3 cellular contexts compared by ENCODE assay signal in the genomic region with DNA sequence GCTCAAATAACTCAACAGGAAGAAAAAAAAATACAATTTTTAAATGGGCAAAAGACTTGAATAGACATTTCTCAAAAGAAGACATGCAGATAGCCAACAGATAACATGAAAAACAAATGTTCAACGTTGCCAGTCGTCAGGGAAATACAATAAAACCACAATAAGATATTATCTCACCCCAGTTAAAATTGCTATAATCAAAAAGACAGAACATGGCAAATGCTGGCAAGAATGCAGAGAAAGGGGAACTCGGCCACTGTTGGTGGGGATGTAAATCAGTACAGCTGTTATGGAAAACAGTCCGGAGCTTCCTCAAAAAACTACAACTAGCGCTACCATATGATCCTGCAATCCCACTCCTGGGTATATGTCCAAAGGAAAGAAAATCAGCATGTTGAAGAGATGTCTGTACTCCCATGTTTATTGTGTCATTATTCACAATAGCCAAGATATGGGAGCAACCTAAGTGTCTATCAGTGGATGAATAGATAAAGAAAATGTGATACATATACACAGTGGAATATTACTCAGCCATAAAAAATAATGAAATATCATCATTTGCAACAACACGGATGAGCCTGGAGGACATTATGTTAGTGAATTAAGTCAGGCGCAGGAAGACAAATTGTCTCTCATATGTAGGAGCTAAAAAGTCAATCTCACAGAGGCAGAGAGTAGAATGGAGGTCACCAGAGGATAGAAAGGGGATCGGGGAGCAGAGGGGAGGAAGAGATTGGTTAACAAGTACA.
A peak's percentile ranks its signal among the peaks of the same experiment; 100 is the strongest.
TF ChIP-seq lines count a peak whose summit lies in the region.

No MANE protein-coding gene starts in this region.

TF ChIP-seq in SK-N-SH, 30 proteins besides CTCF, POLR2A, EP300 and RAD21:
- TF ChIP-seq TCF12 (IDR thresholded peaks at IDR 0.05) (peak; percentile 63), POLR2AphosphoS5 (IDR thresholded peaks at IDR 0.05; ENCODE audit: low read depth, low read length) (no peak), NFIC (IDR thresholded peaks at IDR 0.05; ENCODE audit: borderline replicate concordance) (peak; percentile 12; the same call in 1 of the 2 replicates)
- TF ChIP-seq, protein P1, sequence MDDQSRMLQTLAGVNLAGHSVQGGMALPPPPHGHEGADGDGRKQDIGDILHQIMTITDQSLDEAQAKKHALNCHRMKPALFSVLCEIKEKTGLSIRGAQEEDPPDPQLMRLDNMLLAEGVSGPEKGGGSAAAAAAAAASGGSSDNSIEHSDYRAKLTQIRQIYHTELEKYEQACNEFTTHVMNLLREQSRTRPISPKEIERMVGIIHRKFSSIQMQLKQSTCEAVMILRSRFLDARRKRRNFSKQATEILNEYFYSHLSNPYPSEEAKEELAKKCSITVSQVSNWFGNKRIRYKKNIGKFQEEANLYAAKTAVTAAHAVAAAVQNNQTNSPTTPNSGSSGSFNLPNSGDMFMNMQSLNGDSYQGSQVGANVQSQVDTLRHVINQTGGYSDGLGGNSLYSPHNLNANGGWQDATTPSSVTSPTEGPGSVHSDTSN (IDR thresholded peaks at IDR 0.05) = peak; percentile 27; the same call in 1 of the 2 replicates
- TF ChIP-seq, protein P2, sequence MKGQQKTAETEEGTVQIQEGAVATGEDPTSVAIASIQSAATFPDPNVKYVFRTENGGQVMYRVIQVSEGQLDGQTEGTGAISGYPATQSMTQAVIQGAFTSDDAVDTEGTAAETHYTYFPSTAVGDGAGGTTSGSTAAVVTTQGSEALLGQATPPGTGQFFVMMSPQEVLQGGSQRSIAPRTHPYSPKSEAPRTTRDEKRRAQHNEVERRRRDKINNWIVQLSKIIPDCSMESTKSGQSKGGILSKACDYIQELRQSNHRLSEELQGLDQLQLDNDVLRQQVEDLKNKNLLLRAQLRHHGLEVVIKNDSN (IDR thresholded peaks at IDR 0.05; ENCODE audit: borderline replicate concordance, low read depth) = no peak

TF ChIP-seq in SK-N-SH treated with all-trans-retinoic acid at 6 μM for 48 hours, 23 proteins besides CTCF, POLR2A, EP300 and RAD21:
- no peak for TF ChIP-seq ZFP3 (CRISPR knock-in tag; IDR thresholded peaks at IDR 0.05)
- TF ChIP-seq, protein P3, sequence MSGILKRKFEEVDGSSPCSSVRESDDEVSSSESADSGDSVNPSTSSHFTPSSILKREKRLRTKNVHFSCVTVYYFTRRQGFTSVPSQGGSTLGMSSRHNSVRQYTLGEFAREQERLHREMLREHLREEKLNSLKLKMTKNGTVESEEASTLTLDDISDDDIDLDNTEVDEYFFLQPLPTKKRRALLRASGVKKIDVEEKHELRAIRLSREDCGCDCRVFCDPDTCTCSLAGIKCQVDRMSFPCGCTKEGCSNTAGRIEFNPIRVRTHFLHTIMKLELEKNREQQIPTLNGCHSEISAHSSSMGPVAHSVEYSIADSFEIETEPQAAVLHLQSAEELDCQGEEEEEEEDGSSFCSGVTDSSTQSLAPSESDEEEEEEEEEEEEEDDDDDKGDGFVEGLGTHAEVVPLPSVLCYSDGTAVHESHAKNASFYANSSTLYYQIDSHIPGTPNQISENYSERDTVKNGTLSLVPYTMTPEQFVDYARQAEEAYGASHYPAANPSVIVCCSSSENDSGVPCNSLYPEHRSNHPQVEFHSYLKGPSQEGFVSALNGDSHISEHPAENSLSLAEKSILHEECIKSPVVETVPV (CRISPR knock-in tag; IDR thresholded peaks at IDR 0.05) = no peak
- no peak for TF ChIP-seq GLIS3 (CRISPR knock-in tag; IDR thresholded peaks at IDR 0.05)
- TF ChIP-seq, protein P4, sequence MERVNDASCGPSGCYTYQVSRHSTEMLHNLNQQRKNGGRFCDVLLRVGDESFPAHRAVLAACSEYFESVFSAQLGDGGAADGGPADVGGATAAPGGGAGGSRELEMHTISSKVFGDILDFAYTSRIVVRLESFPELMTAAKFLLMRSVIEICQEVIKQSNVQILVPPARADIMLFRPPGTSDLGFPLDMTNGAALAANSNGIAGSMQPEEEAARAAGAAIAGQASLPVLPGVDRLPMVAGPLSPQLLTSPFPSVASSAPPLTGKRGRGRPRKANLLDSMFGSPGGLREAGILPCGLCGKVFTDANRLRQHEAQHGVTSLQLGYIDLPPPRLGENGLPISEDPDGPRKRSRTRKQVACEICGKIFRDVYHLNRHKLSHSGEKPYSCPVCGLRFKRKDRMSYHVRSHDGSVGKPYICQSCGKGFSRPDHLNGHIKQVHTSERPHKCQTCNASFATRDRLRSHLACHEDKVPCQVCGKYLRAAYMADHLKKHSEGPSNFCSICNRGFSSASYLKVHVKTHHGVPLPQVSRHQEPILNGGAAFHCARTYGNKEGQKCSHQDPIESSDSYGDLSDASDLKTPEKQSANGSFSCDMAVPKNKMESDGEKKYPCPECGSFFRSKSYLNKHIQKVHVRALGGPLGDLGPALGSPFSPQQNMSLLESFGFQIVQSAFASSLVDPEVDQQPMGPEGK (CRISPR knock-in tag; IDR thresholded peaks at IDR 0.05; ENCODE audit: borderline replicate concordance) = no peak
- TF ChIP-seq CSDC2 (CRISPR knock-in tag; IDR thresholded peaks at IDR 0.05) = no peak
- no peak for TF ChIP-seq ESRRG (CRISPR knock-in tag; IDR thresholded peaks at IDR 0.05)
- TF ChIP-seq ZC3H10 (CRISPR knock-in tag; IDR thresholded peaks at IDR 0.05) = no peak
- no peak for TF ChIP-seq RARB (CRISPR knock-in tag; IDR thresholded peaks at IDR 0.05)
- no peak for TF ChIP-seq ARNTL (CRISPR knock-in tag; IDR thresholded peaks at IDR 0.05; ENCODE audit: borderline replicate concordance, low read depth)
- TF ChIP-seq, protein P5, sequence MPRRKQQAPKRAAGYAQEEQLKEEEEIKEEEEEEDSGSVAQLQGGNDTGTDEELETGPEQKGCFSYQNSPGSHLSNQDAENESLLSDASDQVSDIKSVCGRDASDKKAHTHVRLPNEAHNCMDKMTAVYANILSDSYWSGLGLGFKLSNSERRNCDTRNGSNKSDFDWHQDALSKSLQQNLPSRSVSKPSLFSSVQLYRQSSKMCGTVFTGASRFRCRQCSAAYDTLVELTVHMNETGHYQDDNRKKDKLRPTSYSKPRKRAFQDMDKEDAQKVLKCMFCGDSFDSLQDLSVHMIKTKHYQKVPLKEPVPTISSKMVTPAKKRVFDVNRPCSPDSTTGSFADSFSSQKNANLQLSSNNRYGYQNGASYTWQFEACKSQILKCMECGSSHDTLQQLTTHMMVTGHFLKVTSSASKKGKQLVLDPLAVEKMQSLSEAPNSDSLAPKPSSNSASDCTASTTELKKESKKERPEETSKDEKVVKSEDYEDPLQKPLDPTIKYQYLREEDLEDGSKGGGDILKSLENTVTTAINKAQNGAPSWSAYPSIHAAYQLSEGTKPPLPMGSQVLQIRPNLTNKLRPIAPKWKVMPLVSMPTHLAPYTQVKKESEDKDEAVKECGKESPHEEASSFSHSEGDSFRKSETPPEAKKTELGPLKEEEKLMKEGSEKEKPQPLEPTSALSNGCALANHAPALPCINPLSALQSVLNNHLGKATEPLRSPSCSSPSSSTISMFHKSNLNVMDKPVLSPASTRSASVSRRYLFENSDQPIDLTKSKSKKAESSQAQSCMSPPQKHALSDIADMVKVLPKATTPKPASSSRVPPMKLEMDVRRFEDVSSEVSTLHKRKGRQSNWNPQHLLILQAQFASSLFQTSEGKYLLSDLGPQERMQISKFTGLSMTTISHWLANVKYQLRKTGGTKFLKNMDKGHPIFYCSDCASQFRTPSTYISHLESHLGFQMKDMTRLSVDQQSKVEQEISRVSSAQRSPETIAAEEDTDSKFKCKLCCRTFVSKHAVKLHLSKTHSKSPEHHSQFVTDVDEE (CRISPR knock-in tag; IDR thresholded peaks at IDR 0.05) = no peak
- no peak for TF ChIP-seq ZNF70 (CRISPR knock-in tag; IDR thresholded peaks at IDR 0.05)
TF ChIP-seq in SK-N-SH treated with all-trans-retinoic acid at 6 μM for 48 hours: peak in this region for 0.

TF ChIP-seq in HepG2, 621 proteins besides CTCF, POLR2A, EP300 and RAD21:
- no peak for TF ChIP-seq PHF20 (CRISPR knock-in tag; IDR thresholded peaks at IDR 0.05)
- no peak for TF ChIP-seq RFXAP (CRISPR knock-in tag; IDR thresholded peaks at IDR 0.05; ENCODE audit: borderline replicate concordance)
- TF ChIP-seq, protein P6, sequence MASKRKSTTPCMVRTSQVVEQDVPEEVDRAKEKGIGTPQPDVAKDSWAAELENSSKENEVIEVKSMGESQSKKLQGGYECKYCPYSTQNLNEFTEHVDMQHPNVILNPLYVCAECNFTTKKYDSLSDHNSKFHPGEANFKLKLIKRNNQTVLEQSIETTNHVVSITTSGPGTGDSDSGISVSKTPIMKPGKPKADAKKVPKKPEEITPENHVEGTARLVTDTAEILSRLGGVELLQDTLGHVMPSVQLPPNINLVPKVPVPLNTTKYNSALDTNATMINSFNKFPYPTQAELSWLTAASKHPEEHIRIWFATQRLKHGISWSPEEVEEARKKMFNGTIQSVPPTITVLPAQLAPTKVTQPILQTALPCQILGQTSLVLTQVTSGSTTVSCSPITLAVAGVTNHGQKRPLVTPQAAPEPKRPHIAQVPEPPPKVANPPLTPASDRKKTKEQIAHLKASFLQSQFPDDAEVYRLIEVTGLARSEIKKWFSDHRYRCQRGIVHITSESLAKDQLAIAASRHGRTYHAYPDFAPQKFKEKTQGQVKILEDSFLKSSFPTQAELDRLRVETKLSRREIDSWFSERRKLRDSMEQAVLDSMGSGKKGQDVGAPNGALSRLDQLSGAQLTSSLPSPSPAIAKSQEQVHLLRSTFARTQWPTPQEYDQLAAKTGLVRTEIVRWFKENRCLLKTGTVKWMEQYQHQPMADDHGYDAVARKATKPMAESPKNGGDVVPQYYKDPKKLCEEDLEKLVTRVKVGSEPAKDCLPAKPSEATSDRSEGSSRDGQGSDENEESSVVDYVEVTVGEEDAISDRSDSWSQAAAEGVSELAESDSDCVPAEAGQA (IDR thresholded peaks at IDR 0.05; ENCODE audit: low read depth) = no peak
- TF ChIP-seq, protein P6 (CRISPR knock-in tag; IDR thresholded peaks at IDR 0.05; ENCODE audit: borderline replicate concordance) = no peak
- TF ChIP-seq, protein P7, sequence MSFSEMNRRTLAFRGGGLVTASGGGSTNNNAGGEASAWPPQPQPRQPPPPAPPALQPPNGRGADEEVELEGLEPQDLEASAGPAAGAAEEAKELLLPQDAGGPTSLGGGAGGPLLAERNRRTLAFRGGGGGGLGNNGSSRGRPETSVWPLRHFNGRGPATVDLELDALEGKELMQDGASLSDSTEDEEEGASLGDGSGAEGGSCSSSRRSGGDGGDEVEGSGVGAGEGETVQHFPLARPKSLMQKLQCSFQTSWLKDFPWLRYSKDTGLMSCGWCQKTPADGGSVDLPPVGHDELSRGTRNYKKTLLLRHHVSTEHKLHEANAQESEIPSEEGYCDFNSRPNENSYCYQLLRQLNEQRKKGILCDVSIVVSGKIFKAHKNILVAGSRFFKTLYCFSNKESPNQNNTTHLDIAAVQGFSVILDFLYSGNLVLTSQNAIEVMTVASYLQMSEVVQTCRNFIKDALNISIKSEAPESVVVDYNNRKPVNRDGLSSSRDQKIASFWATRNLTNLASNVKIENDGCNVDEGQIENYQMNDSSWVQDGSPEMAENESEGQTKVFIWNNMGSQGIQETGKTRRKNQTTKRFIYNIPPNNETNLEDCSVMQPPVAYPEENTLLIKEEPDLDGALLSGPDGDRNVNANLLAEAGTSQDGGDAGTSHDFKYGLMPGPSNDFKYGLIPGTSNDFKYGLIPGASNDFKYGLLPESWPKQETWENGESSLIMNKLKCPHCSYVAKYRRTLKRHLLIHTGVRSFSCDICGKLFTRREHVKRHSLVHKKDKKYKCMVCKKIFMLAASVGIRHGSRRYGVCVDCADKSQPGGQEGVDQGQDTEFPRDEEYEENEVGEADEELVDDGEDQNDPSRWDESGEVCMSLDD (CRISPR knock-in tag; IDR thresholded peaks at IDR 0.05; ENCODE audit: borderline replicate concordance) = no peak
- no peak for TF ChIP-seq SRSF9 (IDR thresholded peaks at IDR 0.05; ENCODE audit: borderline replicate concordance, insufficient read depth, low read depth, low read length, poor library complexity, severe bottlenecking)
- no peak for TF ChIP-seq HNRNPH1 (optimal IDR thresholded peaks at IDR 0.05; ENCODE audit: low read depth, low read length)
- TF ChIP-seq ZNF430 (CRISPR knock-in tag; IDR thresholded peaks at IDR 0.05) = no peak
- no peak for TF ChIP-seq ZSCAN22 (CRISPR knock-in tag; IDR thresholded peaks at IDR 0.05)
- no peak for TF ChIP-seq NBN (conservative IDR thresholded peaks at IDR 0.05)
- TF ChIP-seq ZNF556 (CRISPR knock-in tag; IDR thresholded peaks at IDR 0.05; ENCODE audit: borderline replicate concordance) = no peak
- TF ChIP-seq PTBP1 (IDR thresholded peaks at IDR 0.05; ENCODE audit: low read depth, low read length, poor library complexity, severe bottlenecking) = no peak
